In the genomic region with DNA sequence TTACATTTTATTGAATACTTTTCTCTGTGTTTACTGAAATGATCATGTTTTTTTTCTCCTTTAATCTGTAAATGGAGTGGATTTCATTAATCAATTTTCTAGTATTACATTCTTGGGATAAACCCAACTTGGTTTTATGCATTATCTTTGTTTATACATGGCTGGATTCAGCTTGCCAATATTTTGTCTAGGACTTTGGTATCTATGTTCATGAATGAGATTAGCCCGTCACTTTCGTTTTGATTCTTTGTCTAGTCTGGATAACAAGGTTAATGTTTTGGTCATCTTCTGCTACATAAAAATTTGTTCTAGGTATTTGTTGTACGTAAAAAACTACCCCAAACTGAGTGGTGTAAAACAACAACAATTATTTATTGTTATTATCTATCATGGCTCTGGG, we compare ENCODE assay signal across 26 cellular contexts.
"Had no signal": no experiment of that assay in that cellular context is flagged by ENCODE, and none has a peak within 500 bp of the region (broad histone marks: within the 10 kb centered on the region; RNA-seq: fewer than 3 reads in every experiment).

No MANE protein-coding gene starts in this region.

- H3K4me1 Mint-ChIP-seq: mesothelial cell of epicardium, naive B cell had no signal

- FAIRE-seq: colon, endothelial cell of umbilical vein, frontal cortex, kidney had no signal

- H3K36me3 Mint-ChIP-seq: immature natural killer cell; mesothelial cell of epicardium; naive B cell; naive thymus-derived CD8-positive, alpha-beta T cell had no signal

- H3K27me3 ChIP-seq: foreskin keratinocyte had no signal

- H3K4me3 ChIP-seq: coronary artery, dorsolateral prefrontal cortex, esophagus muscularis mucosa, gastroesophageal sphincter, heart left ventricle, hepatocyte, left lung, lower lobe of right lung, mucosa of descending colon had no signal

- H3K4me1 ChIP-seq: foreskin keratinocyte, gastroesophageal sphincter, left lung, lower lobe of right lung had no signal

- H3K4me3 Mint-ChIP-seq: immature natural killer cell; mesothelial cell of epicardium; naive B cell; naive thymus-derived CD8-positive, alpha-beta T cell had no signal

- H3K9me3 ChIP-seq: esophagus muscularis mucosa, gastroesophageal sphincter, heart left ventricle, left lung, lower lobe of right lung, mucosa of descending colon had no signal

- H3K36me3 ChIP-seq: esophagus muscularis mucosa, gastroesophageal sphincter, heart left ventricle, left lung, lower lobe of right lung had no signal

- ATAC-seq: foreskin keratinocyte; gastroesophageal sphincter; heart left ventricle; left colon; left lung; lower lobe of right lung; mucosa of descending colon; naive thymus-derived CD8-positive, alpha-beta T cell had no signal

- H3K27ac ChIP-seq: coronary artery, dorsolateral prefrontal cortex, esophagus muscularis mucosa, foreskin keratinocyte, gastroesophageal sphincter, hepatocyte, left lung, lower lobe of right lung had no signal

- DNase-seq: dermis blood vessel endothelial cell; dorsolateral prefrontal cortex; effector CD4-positive, alpha-beta T cell; effector memory CD4-positive, alpha-beta T cell; foreskin keratinocyte; heart left ventricle; hypothalamus; immature natural killer cell; islet precursor cell; kidney; kidney glomerular epithelial cell; left colon; left lung; lower lobe of right lung; mesenchymal stem cell; mucosa of descending colon; naive B cell; naive thymus-derived CD8-positive, alpha-beta T cell had no signal

- H3K27ac Mint-ChIP-seq: immature natural killer cell; mesothelial cell of epicardium; naive B cell; naive thymus-derived CD8-positive, alpha-beta T cell had no signal

- H3K9me3 Mint-ChIP-seq: immature natural killer cell; mesothelial cell of epicardium; naive thymus-derived CD8-positive, alpha-beta T cell had no signal
